Comparison of ENCODE assay signal across 17 cellular contexts in genomic region chr6:41284726-41285125, GRCh38. TPM values are rescaled to one million over a fixed set of nuclear protein-coding genes. Genes with fewer than 3 reads are reported as not detected.
DNase-seq lines count a peak whose midpoint lies in the region; TF ChIP-seq lines count a peak whose summit lies in the region.
"Had no signal": no experiment of that assay in that cellular context is flagged by ENCODE, and none has a peak within 500 bp of the region (broad histone marks: within the 10 kb centered on the region; RNA-seq: fewer than 3 reads in every experiment).

No MANE protein-coding gene starts in this region.

- H3K4me3 Mint-ChIP-seq in HFFc6 (no peak overlapping the region), Caco-2 (ENCODE audit: unreplicated experiment) (no peak overlapping the region)

- H2AK5ac ChIP-seq in mesendoderm (ENCODE audit: low read length): no peak overlapping the region

- peaks cover 7% of the 10 kb centered on the region for H3K4me1 Mint-ChIP-seq in HFFc6 (ENCODE audit: low read depth)
- H3K4me1 Mint-ChIP-seq in Caco-2 (ENCODE audit: low read depth, unreplicated experiment): no peaks in the 10 kb centered on the region

- TF ChIP-seq CTCF in HFFc6 (IDR thresholded peaks at IDR 0.05): no peak
- TF ChIP-seq CTCF in epithelial cell of esophagus (IDR thresholded peaks at IDR 0.05; ENCODE audit: insufficient read depth, low read depth, low read length, missing control alignments): no peak
- no peak for TF ChIP-seq CTCF in Caco-2 (IDR thresholded peaks at IDR 0.05; ENCODE audit: insufficient read depth in 1 of 2, low read depth in 1 of 2, low read length in 1 of 2, severe bottlenecking in 1 of 2, unreplicated experiment in 1 of 2)

- no peak overlapping the region for H4K5ac ChIP-seq in mesendoderm (ENCODE audit: low read length)

- no TSS peak for BruUV-seq in Caco-2 (replicated peaks; lab: Mats Ljungman, UMichigan)

- CTCF ChIA-PET in Caco-2 (lab: Charles Lee): no interaction called here

- no peak overlapping the region for H3K23ac ChIP-seq in mesendoderm (ENCODE audit: low read length)

- H3K36me3 Mint-ChIP-seq in HFFc6 (ENCODE audit: low read depth): no peaks in the 10 kb centered on the region
- H3K36me3 Mint-ChIP-seq in Caco-2 (ENCODE audit: insufficient read depth, unreplicated experiment): no peaks in the 10 kb centered on the region

- no peak overlapping the region for H2BK5ac ChIP-seq in mesendoderm (ENCODE audit: low read length)

- H3K18ac ChIP-seq in mesendoderm (ENCODE audit: low read length): no peak overlapping the region

- H3K27ac Mint-ChIP-seq in HFFc6 (no peak overlapping the region), Caco-2 (ENCODE audit: unreplicated experiment) (no peak overlapping the region)

- H2BK15ac ChIP-seq in mesendoderm (replicated peaks; ENCODE audit: low read depth): no peak overlapping the region

- no CpG with 5 or more reads among the region's 1 CpG for WGBS in mesendoderm (ENCODE audit: extremely low coverage, insufficient coverage, low lambda C conversion rate)

- no peaks in the 10 kb centered on the region for H3K79me1 ChIP-seq in mesendoderm (ENCODE audit: low read length)

- H3K4me2 ChIP-seq in mesendoderm (ENCODE audit: low read length): no peak overlapping the region

- H3K4me3 ChIP-seq in epithelial cell of esophagus (ENCODE audit: low read length) (no peak overlapping the region), mesendoderm (ENCODE audit: low read length) (no peak overlapping the region), Caco-2 (ENCODE audit: low read depth, low read length) (no peak overlapping the region), MG63 (no peak overlapping the region)
- H3K4me3 ChIP-seq: dorsolateral prefrontal cortex, gastrocnemius medialis, prostate gland, tibial nerve had no signal

- no peaks in the 10 kb centered on the region for H3K79me2 ChIP-seq in mesendoderm (ENCODE audit: control insufficient read depth, insufficient read depth, low read length)

- H3K27ac ChIP-seq in mesendoderm (ENCODE audit: low read depth, low read length): no peak overlapping the region
- H3K27ac ChIP-seq: dorsolateral prefrontal cortex, gastrocnemius medialis, prostate gland, tibial nerve had no signal

- H2BK120ac ChIP-seq in mesendoderm (ENCODE audit: low read depth, low read length): no peak overlapping the region

- intact Hi-C loops in Caco-2 (cut with micrococcal nuclease; ENCODE audit: unreplicated experiment): no loop called here

- H3K9me3 Mint-ChIP-seq in HFFc6: no peaks in the 10 kb centered on the region
- H3K9me3 Mint-ChIP-seq in Caco-2 (ENCODE audit: unreplicated experiment): no peaks in the 10 kb centered on the region

- H4K8ac ChIP-seq in mesendoderm (ENCODE audit: low read depth, low read length): no peak overlapping the region

- H3K27me3 Mint-ChIP-seq in HFFc6 (ENCODE audit: insufficient read depth) (peaks cover 16% of the 10 kb centered on the region), Caco-2 (ENCODE audit: insufficient read depth, unreplicated experiment) (peaks cover 24% of the 10 kb centered on the region)

- no peak overlapping the region for H3K9ac ChIP-seq in mesendoderm (ENCODE audit: low read length)

- no peak overlapping the region for H3K4ac ChIP-seq in mesendoderm (ENCODE audit: low read depth, low read length)

- H3K4me1 ChIP-seq in mesendoderm (ENCODE audit: control insufficient read depth, low read depth, low read length): no peaks in the 10 kb centered on the region
- H3K4me1 ChIP-seq in Caco-2: no peaks in the 10 kb centered on the region
- H3K4me1 ChIP-seq: gastrocnemius medialis, prostate gland had no signal

- POLR2A ChIA-PET in Caco-2 (lab: Charles Lee): no interaction called here

- DNase-seq in CD1c-positive myeloid dendritic cell (ENCODE audit: extremely low spot score): peak; percentile 37
- peak; percentile 22 for DNase-seq in HFFc6
- peak; percentile 55 for DNase-seq in epithelial cell of esophagus (ENCODE audit: low read depth)
- peak; percentile 45 for DNase-seq in mesendoderm
- no peak for DNase-seq in pons (ENCODE audit: low spot score)
- no peak for DNase-seq in D341Med (ENCODE audit: low spot score)
- no peak for DNase-seq in Caco-2
- DNase-seq in MG63: no peak
- DNase-seq: activated CD4-positive, alpha-beta T cell treated with anti-CD3 and anti-CD28 coated beads, Interleukin-2, amount 50 U/mL, for 48 hours; dorsolateral prefrontal cortex; gastrocnemius medialis; GF-D8; SIG-M5; T-helper 9 cell had no signal

- no peaks in the 10 kb centered on the region for H3K36me3 ChIP-seq in mesendoderm (ENCODE audit: control insufficient read depth, insufficient read depth, low read length)
- no peaks in the 10 kb centered on the region for H3K36me3 ChIP-seq in Caco-2 (ENCODE audit: control insufficient read depth, insufficient read depth, low read length)
- no peaks in the 10 kb centered on the region for H3K36me3 ChIP-seq in MG63
- H3K36me3 ChIP-seq: gastrocnemius medialis, prostate gland, tibial nerve had no signal

- H3K56ac ChIP-seq in mesendoderm (ENCODE audit: low read length): no peak overlapping the region

- H3K9me3 ChIP-seq in Caco-2: no peaks in the 10 kb centered on the region
- H3K9me3 ChIP-seq in MG63: no peaks in the 10 kb centered on the region
- H3K9me3 ChIP-seq: gastrocnemius medialis, prostate gland, tibial nerve had no signal

- H3K27me3 ChIP-seq in mesendoderm (ENCODE audit: insufficient read depth, low read length, poor library complexity) (no peaks in the 10 kb centered on the region), Caco-2 (replicated peaks; ENCODE audit: control insufficient read depth, insufficient read depth, low read length) (no peaks in the 10 kb centered on the region; the same call in 1 of the 2 replicates), MG63 (no peaks in the 10 kb centered on the region)
- H3K27me3 ChIP-seq: gastrocnemius medialis, tibial nerve had no signal

RNA-seq across cellular contexts. Expression of gene TREM1, which starts 1.8 kb away (rescaled TPM):
- total RNA-seq in HFFc6 (2021; fragmentation: NEBNext Ultra II Directional; extraction: Animal tissue kit (Norgen Biotek cat#: 25700)): under 1 TPM in 1 of 6 experiments, not detected in 5; 0.09 TPM
- polyA plus RNA-seq in mesendoderm (2013, experiment 1 of 2): 0.03 TPM
- 0.07 TPM for polyA plus RNA-seq in mesendoderm (2013, experiment 2 of 2)
- not detected in 2 replicates for total RNA-seq in Caco-2 (2022)
- total RNA-seq in MG63 (2014; rRNA removed; shearing (Covaris generic); ENCODE audit: low replicate concordance): not detected in 2 replicates
- total RNA-seq: prostate gland had no signal

RNA-seq across cellular contexts. Expression of gene NCR2, which starts 50.7 kb away (rescaled TPM):
- total RNA-seq in HFFc6 (2021; fragmentation: NEBNext Ultra II Directional; extraction: Animal tissue kit (Norgen Biotek cat#: 25700)): not detected
- polyA plus RNA-seq in mesendoderm (2013, experiment 1 of 2): not detected
- polyA plus RNA-seq in mesendoderm (2013, experiment 2 of 2): not detected
- not detected in 2 replicates for total RNA-seq in Caco-2 (2022)
- not detected in 2 replicates for total RNA-seq in MG63 (2014; rRNA removed; shearing (Covaris generic); ENCODE audit: low replicate concordance)
- total RNA-seq: dorsolateral prefrontal cortex, gastrocnemius medialis, prostate gland, tibial nerve had no signal
- polyA plus RNA-seq: BJ had no signal

RNA-seq across cellular contexts. Expression of gene TREML4, which starts 56.6 kb away (rescaled TPM):
- not detected for total RNA-seq in HFFc6 (2021; fragmentation: NEBNext Ultra II Directional; extraction: Animal tissue kit (Norgen Biotek cat#: 25700))
- not detected for polyA plus RNA-seq in mesendoderm (2013, experiment 1 of 2)
- polyA plus RNA-seq in mesendoderm (2013, experiment 2 of 2): 0.06 TPM
- not detected in 2 replicates for total RNA-seq in Caco-2 (2022)
- total RNA-seq in MG63 (2014; rRNA removed; shearing (Covaris generic); ENCODE audit: low replicate concordance): not detected in 2 replicates
- total RNA-seq: gastrocnemius medialis, prostate gland, tibial nerve had no signal
- polyA plus RNA-seq: BJ had no signal

Comparison
In these comparisons a context has a peak if more than half of its experiments do, and no peak if none do; other contexts are left out.
1. DNase-seq: peak in CD1c-positive myeloid dendritic cell (single experiment), HFFc6 (single experiment), epithelial cell of esophagus (single experiment) and mesendoderm (single experiment); none in pons (single experiment), D341Med (single experiment), Caco-2 (0 of 2) and MG63 (single experiment).